ENCODE assay signal across 8 cellular contexts in the genomic region with DNA sequence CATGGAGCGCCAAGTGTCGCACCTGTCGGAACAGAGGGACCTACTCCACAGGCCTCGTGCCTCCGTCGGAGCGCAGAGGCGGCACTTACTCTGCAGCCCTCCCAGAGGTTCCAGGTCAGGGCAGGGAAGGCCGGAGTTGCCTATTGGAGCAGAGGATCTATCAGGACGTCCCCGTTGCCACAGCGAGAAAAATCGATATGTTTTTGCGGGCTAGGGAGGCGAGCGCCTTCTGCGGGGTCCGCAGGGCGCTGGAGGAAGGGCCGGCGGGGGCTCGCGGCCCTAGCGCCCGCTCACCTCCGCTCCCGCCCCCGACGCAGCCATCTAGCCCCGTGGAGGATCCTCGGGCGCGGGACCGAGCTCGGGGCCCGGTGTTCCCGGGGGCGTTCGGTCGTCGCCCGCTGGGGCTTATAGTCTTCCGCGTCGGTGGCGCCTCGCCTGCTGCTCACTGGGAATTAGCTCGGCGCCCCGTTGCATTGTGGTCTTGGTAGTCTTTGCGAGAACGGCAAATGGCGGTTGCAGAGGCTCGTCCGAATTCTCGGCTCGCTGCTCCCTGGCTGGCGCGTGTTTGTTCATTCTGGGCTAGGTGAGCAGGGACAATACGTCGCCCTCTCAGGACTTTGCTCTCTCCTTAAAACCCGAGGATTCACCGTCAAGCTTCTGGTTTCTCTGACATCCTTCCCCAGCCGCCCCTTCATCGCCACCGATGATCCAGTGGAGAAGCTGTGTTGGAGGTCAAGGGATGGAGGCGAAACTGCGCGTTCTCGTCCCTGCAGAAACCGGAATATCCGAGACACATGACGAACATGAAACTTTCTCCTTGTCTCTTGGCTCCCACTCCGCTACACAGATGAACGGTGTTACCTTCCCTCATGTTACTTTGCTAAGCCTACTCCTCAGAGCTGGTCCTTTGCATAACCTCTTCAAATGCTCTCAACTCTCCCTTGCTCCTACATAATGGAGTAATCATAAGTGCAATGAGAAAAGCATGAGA. TPM values are rescaled to one million over a fixed set of nuclear protein-coding genes. Genes with fewer than 3 reads are reported as not detected.
DNase-seq lines count a peak whose midpoint lies in the region; ATAC-seq and TF ChIP-seq lines count a peak whose summit lies in the region.

A gene (minus strand): TSS at position 425 of the 991 bp plus-strand sequence. CDS start 422 bp downstream, at position 3.

- DNase-seq in AG08396 (ENCODE audit: low spot score) (peak; percentile 90), NCI-H82 (lab: John Stamatoyannopoulos, UW) (peak; percentile 97), dermis microvascular lymphatic vessel endothelial cell (ENCODE audit: low read depth in 2 of 2) (peak; percentile 55 to 89)
- DNase-seq in activated CD4-positive, alpha-beta T cell treated with anti-CD3 and anti-CD28 coated beads, Interleukin-2, amount 50 U/mL, for 48 hours, result peak; percentile 86 to 90
- DNase-seq in stimulated activated CD4-positive, alpha-beta T cell treated with anti-CD3 and anti-CD28 coated beads, Interleukin-4, amount 100 ng/mL, for 24 hours, result peak; percentile 88

- TF ChIP-seq RAD21 in liver (IDR thresholded peaks at IDR 0.05), result peak in 1 of 2 donors; percentile 34

- H3K4me1 ChIP-seq in liver (ENCODE audit: control insufficient read depth in 4 of 4, insufficient read depth in 4 of 4, low read length in 3 of 4), result peaks cover 0 to 25% (median 22%) of the 10 kb centered on the region in 4 donors

- peak; percentile 82 for ATAC-seq in HG03521 (IDR thresholded peaks at IDR 0.05; ENCODE audit: unreplicated experiment)

- peaks cover 5 to 24% (median 19%) of the 10 kb centered on the region in 4 donors for H3K36me3 ChIP-seq in liver (ENCODE audit: control insufficient read depth in 4 of 4, insufficient read depth in 3 of 4, low read depth in 1 of 4, low read length in 3 of 4)

- peak; percentile 92 for TF ChIP-seq POLR2A in GM19193 (IDR thresholded peaks at IDR 0.05; ENCODE audit: extremely low read depth, insufficient read depth, insufficient read length)

- no peaks in the 10 kb centered on the region for H3K9me3 ChIP-seq in liver (ENCODE audit: control insufficient read depth in 4 of 4, low read length in 3 of 4)

- no peaks in the 10 kb centered on the region for H3K27me3 ChIP-seq in liver (ENCODE audit: control insufficient read depth in 4 of 4, insufficient read depth in 4 of 4, low read length in 3 of 4)

- WGBS in liver, result under 1% methylated on average over 75 of the region's 75 CpGs

- H3K9ac ChIP-seq in liver (ENCODE audit: low read depth in 1 of 2, low read length in 2 of 2), result peak within 1 kb of the TSS; percentile 92 to 94

- TF ChIP-seq CTCF in liver (IDR thresholded peaks at IDR 0.05; ENCODE audit: low read depth, low read length, missing input control), result no peak

- H3K4me3 ChIP-seq in liver (ENCODE audit: low read depth in 1 of 3, low read length in 3 of 3), result peak within 1 kb of the TSS; percentile 82 to 99 (median 99)

- H3K27ac ChIP-seq in liver (ENCODE audit: low read depth in 1 of 2, low read length in 2 of 2), result peak within 1 kb of the TSS; percentile 94 to 96

TF ChIP-seq in liver, 16 proteins besides CTCF, POLR2A, EP300 and RAD21:
- TF ChIP-seq, protein P1, sequence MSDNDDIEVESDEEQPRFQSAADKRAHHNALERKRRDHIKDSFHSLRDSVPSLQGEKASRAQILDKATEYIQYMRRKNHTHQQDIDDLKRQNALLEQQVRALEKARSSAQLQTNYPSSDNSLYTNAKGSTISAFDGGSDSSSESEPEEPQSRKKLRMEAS (IDR thresholded peaks at IDR 0.05), result no peak
- TF ChIP-seq GABPA (IDR thresholded peaks at IDR 0.05 in 1 of 2, conservative IDR thresholded peaks at IDR 0.05 in 1 of 2) (peak in 1 of 2 donors; percentile 9), FOXA2 (IDR thresholded peaks at IDR 0.05) (no peak), NR2F2 (IDR thresholded peaks at IDR 0.05) (peak; percentile 25), YY1 (IDR thresholded peaks at IDR 0.05) (peak; percentile 98), HNF4A (conservative IDR thresholded peaks at IDR 0.05) (no peak), TAF1 (conservative IDR thresholded peaks at IDR 0.05) (peak; percentile 34), RXRA (IDR thresholded peaks at IDR 0.05) (peak; percentile 7 to 49)
- TF ChIP-seq, protein P2, sequence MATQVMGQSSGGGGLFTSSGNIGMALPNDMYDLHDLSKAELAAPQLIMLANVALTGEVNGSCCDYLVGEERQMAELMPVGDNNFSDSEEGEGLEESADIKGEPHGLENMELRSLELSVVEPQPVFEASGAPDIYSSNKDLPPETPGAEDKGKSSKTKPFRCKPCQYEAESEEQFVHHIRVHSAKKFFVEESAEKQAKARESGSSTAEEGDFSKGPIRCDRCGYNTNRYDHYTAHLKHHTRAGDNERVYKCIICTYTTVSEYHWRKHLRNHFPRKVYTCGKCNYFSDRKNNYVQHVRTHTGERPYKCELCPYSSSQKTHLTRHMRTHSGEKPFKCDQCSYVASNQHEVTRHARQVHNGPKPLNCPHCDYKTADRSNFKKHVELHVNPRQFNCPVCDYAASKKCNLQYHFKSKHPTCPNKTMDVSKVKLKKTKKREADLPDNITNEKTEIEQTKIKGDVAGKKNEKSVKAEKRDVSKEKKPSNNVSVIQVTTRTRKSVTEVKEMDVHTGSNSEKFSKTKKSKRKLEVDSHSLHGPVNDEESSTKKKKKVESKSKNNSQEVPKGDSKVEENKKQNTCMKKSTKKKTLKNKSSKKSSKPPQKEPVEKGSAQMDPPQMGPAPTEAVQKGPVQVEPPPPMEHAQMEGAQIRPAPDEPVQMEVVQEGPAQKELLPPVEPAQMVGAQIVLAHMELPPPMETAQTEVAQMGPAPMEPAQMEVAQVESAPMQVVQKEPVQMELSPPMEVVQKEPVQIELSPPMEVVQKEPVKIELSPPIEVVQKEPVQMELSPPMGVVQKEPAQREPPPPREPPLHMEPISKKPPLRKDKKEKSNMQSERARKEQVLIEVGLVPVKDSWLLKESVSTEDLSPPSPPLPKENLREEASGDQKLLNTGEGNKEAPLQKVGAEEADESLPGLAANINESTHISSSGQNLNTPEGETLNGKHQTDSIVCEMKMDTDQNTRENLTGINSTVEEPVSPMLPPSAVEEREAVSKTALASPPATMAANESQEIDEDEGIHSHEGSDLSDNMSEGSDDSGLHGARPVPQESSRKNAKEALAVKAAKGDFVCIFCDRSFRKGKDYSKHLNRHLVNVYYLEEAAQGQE (IDR thresholded peaks at IDR 0.05), result peak; percentile 31
- TF ChIP-seq, protein P3, sequence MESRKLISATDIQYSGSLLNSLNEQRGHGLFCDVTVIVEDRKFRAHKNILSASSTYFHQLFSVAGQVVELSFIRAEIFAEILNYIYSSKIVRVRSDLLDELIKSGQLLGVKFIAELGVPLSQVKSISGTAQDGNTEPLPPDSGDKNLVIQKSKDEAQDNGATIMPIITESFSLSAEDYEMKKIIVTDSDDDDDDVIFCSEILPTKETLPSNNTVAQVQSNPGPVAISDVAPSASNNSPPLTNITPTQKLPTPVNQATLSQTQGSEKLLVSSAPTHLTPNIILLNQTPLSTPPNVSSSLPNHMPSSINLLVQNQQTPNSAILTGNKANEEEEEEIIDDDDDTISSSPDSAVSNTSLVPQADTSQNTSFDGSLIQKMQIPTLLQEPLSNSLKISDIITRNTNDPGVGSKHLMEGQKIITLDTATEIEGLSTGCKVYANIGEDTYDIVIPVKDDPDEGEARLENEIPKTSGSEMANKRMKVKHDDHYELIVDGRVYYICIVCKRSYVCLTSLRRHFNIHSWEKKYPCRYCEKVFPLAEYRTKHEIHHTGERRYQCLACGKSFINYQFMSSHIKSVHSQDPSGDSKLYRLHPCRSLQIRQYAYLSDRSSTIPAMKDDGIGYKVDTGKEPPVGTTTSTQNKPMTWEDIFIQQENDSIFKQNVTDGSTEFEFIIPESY (IDR thresholded peaks at IDR 0.05), result no peak

RNA-seq across cellular contexts. Expression of the gene that starts here (rescaled TPM):
- total RNA-seq in dermis microvascular lymphatic vessel endothelial cell (78.3 and 109 TPM in 2 replicates), liver (100 to 1,000 TPM in 1 of 2 donors, 10 to 100 TPM in 1; 88.9 to 104 TPM)
- 100 to 1,000 TPM; 144 to 182 TPM for polyA plus RNA-seq in liver

Comparison
In these comparisons a context has a peak if more than half of its experiments do, and no peak if none do; other contexts are left out.
1. Peak in every context shown above with its lines: DNase-seq, ATAC-seq, H3K4me3 ChIP-seq and H3K27ac ChIP-seq.